ENCODE assay signal across 1 cellular context in the genomic region with DNA sequence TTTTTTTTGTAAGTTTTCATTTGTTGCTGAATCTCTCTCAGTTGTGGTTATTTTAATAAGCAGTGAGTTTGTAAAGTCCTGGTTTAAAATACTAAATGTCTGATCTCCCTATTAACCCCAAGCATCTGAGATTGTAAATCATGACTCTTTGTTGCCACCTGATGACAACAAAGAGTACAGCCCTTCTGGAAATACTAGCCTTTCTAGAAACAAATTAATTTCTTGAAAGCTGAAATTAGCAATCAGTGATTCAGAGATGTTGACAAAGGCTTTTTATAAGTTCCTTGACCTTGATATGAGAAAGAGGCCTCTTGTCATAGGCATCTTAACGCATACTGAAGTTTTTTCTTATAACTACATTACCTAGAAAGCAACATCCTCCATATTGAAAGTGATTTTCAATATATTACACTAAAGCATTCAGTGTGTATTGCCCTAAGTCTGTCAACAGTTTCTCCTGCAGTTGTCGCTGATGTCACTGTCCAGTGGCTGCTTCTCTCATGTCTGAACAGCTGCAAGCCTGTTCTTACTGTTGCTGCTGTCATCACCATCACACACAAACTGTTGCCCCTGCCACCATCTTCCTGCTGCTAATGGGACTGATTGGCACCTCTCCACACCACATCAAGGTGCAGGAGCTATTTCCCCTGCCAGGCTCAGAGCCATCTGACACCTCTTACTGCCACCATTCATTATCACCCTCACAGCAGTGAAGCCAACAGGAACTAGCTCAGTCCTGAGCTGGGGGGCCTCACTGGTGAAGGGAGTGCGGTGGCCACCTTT.
TF ChIP-seq lines count a peak whose summit lies in the region.

No MANE protein-coding gene starts in this region.

TF ChIP-seq in GM12878, 131 proteins besides CTCF, POLR2A, EP300 and RAD21:
- TF ChIP-seq PAX5 (IDR thresholded peaks at IDR 0.05; ENCODE audit: borderline replicate concordance, low read depth, low read length): no peak
- no peak for TF ChIP-seq ZBED1 (IDR thresholded peaks at IDR 0.05; ENCODE audit: borderline replicate concordance)
- no peak for TF ChIP-seq CREM (IDR thresholded peaks at IDR 0.05; ENCODE audit: low read depth)
- TF ChIP-seq, protein P1, sequence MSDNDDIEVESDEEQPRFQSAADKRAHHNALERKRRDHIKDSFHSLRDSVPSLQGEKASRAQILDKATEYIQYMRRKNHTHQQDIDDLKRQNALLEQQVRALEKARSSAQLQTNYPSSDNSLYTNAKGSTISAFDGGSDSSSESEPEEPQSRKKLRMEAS (IDR thresholded peaks at IDR 0.05; ENCODE audit: low read depth, low read length): no peak
- no peak for TF ChIP-seq SMAD1 (IDR thresholded peaks at IDR 0.05; ENCODE audit: low read depth, partially characterized antibody)
- TF ChIP-seq CHD4 (IDR thresholded peaks at IDR 0.05): no peak
- no peak for TF ChIP-seq TAF1 (IDR thresholded peaks at IDR 0.05; ENCODE audit: borderline replicate concordance, low read depth, low read length)
- no peak for TF ChIP-seq NRF1 (conservative IDR thresholded peaks at IDR 0.05; ENCODE audit: low read depth, low read length)
- TF ChIP-seq KLF5 (IDR thresholded peaks at IDR 0.05; ENCODE audit: partially characterized antibody): no peak
- no peak for TF ChIP-seq HDAC6 (IDR thresholded peaks at IDR 0.05; ENCODE audit: unreplicated experiment)
- TF ChIP-seq CBX5 (IDR thresholded peaks at IDR 0.05; ENCODE audit: low read depth): no peak
- TF ChIP-seq SIN3A (IDR thresholded peaks at IDR 0.05; ENCODE audit: low read depth, low read length): no peak
- no peak for TF ChIP-seq YBX1 (IDR thresholded peaks at IDR 0.05)
- no peak for TF ChIP-seq RAD51 (IDR thresholded peaks at IDR 0.05)
- no peak for TF ChIP-seq FOXM1 (IDR thresholded peaks at IDR 0.05; ENCODE audit: low read depth, low read length)
- TF ChIP-seq NR2F1 (conservative IDR thresholded peaks at IDR 0.05): no peak
- TF ChIP-seq EZH2 (IDR thresholded peaks at IDR 0.05; ENCODE audit: borderline replicate concordance, control insufficient read depth, low read depth, low read length): no peak
- no peak for TF ChIP-seq HDAC2 (IDR thresholded peaks at IDR 0.05)
